Comparison of ENCODE assay signal across 9 cellular contexts in the genomic region with DNA sequence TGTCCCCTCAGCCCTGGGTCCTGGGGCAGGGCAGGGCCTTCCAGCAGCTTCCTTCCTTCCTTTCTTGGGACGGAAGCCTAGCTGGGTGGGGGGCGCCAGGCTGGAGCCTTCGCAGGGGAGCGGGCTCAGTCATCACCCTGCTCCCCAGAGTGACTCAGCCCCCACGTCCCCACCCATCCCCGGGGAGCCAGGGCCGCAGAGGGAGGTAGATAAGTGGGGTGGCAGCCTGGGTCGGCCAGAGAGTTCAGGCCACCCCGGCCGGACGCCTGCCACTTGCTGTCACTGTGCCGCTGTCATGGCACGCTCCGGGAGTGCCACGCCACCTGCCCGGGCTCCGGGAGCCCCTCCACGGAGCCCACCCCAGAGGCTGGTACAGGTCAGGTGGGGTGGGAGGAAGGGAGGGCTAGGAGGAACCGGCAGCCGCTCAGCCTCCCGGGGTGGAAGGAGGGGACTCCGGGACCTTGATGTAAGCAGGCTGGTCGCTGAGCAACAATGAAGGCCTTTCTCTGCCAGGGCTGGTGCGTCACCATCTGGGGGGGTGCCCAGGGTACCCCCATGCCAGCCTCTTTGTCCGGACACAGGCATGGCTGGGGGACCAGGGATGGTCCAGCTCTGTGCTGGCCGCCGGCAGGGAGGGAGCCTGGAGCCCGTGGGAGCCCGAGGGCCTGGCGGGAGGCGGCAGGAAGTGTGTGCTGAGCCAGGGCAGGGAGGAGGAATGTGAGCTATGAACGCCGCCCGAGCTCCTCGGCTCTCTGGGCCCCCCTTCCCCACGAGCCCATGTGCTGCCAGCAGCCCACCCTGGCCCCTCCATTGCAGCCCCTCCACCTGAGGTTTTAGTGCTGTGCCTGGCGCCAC. TPM values are rescaled to one million over a fixed set of nuclear protein-coding genes. Genes with fewer than 3 reads are reported as not detected.
DNase-seq lines count a peak whose midpoint lies in the region; ATAC-seq, FAIRE-seq and TF ChIP-seq lines count a peak whose summit lies in the region.
"Had no signal": no experiment of that assay in that cellular context is flagged by ENCODE, and none has a peak within 500 bp of the region (broad histone marks: within the 10 kb centered on the region; RNA-seq: fewer than 3 reads in every experiment).

No MANE protein-coding gene starts in this region.

- peak overlapping the region; percentile 21 for H3K9ac ChIP-seq in endothelial cell of umbilical vein (replicated peaks; ENCODE audit: extremely low read depth, insufficient read depth, low read length)
- H3K9ac ChIP-seq in muscle layer of colon (ENCODE audit: low read length) = peak overlapping the region; percentile 61
- H3K9ac ChIP-seq in Karpas-422 (ENCODE audit: low read length) = no peak overlapping the region

- H3K4me1 ChIP-seq in endothelial cell of umbilical vein (ENCODE audit: control insufficient read depth, extremely low read depth, insufficient read depth, low read length) = peaks cover 50% of the 10 kb centered on the region
- H3K4me1 ChIP-seq in muscle layer of colon (ENCODE audit: insufficient read depth, low read length) = peaks cover 48% of the 10 kb centered on the region
- H3K4me1 ChIP-seq in vagina = peaks cover 92% of the 10 kb centered on the region
- H3K4me1 ChIP-seq in Karpas-422 (ENCODE audit: low read length) = no peaks in the 10 kb centered on the region

- H3K27me3 ChIP-seq in endothelial cell of umbilical vein (ENCODE audit: control insufficient read depth in 2 of 2, insufficient read depth in 2 of 2, low read length in 2 of 2) (no peaks in the 10 kb centered on the region), muscle layer of colon (ENCODE audit: control insufficient read depth in 1 of 2, insufficient read depth in 2 of 2, low read length in 2 of 2) (no peaks in the 10 kb centered on the region), vagina (no peaks in the 10 kb centered on the region), Karpas-422 (ENCODE audit: low read length) (no peaks in the 10 kb centered on the region)

- H3K4me2 ChIP-seq in endothelial cell of umbilical vein (ENCODE audit: insufficient read depth, low read length) (peak overlapping the region; percentile 9), Karpas-422 (ENCODE audit: low read depth, low read length, poor library complexity, severe bottlenecking) (no peak overlapping the region)

- H4K20me1 ChIP-seq in endothelial cell of umbilical vein (replicated peaks; ENCODE audit: control insufficient read depth, extremely low read depth, insufficient read depth, low read length) (no peaks in the 10 kb centered on the region), Karpas-422 (ENCODE audit: insufficient read depth, low read depth, low read length) (no peaks in the 10 kb centered on the region)

- no peak for ATAC-seq in activated naive CD8-positive, alpha-beta T cell treated with anti-CD3 and anti-CD28 coated beads, Interleukin-2, amount 50 U/mL, for 24 hours
- ATAC-seq in GM19467 (IDR thresholded peaks at IDR 0.05; ENCODE audit: unreplicated experiment) = no peak
- ATAC-seq in GM21717 (IDR thresholded peaks at IDR 0.05; ENCODE audit: unreplicated experiment) = no peak

- TF ChIP-seq CTCF in endothelial cell of umbilical vein (IDR thresholded peaks at IDR 0.05; ENCODE audit: extremely low read depth in 1 of 2, insufficient read depth in 1 of 2, low read depth in 1 of 2, low read length in 2 of 2) (no peak), vagina (IDR thresholded peaks at IDR 0.05) (no peak)

- DNase-seq in activated naive CD8-positive, alpha-beta T cell treated with anti-CD3 and anti-CD28 coated beads for 36 hours = no peak
- no peak for DNase-seq in activated naive CD8-positive, alpha-beta T cell treated with anti-CD3 and anti-CD28 coated beads, Interleukin-2, amount 50 U/mL, for 24 hours
- DNase-seq in endothelial cell of umbilical vein (ENCODE audit: low read depth, low spot score) (peak; percentile 70), vagina (ENCODE audit: extremely low spot score in 2 of 2) (no peak), Karpas-422 (no peak)
- DNase-seq: SW 1271 had no signal

- peak overlapping the region; percentile 29 for H3K4me3 Mint-ChIP-seq in activated naive CD8-positive, alpha-beta T cell treated with anti-CD3 and anti-CD28 coated beads for 36 hours
- no peak overlapping the region for H3K4me3 Mint-ChIP-seq in activated naive CD8-positive, alpha-beta T cell treated with anti-CD3 and anti-CD28 coated beads, Interleukin-2, amount 50 U/mL, for 24 hours

- no peaks in the 10 kb centered on the region for H3K36me3 Mint-ChIP-seq in activated naive CD8-positive, alpha-beta T cell treated with anti-CD3 and anti-CD28 coated beads for 36 hours
- no peaks in the 10 kb centered on the region for H3K36me3 Mint-ChIP-seq in activated naive CD8-positive, alpha-beta T cell treated with anti-CD3 and anti-CD28 coated beads, Interleukin-2, amount 50 U/mL, for 24 hours (ENCODE audit: low read depth)

- no peak overlapping the region for H3K27ac Mint-ChIP-seq in activated naive CD8-positive, alpha-beta T cell treated with anti-CD3 and anti-CD28 coated beads for 36 hours
- H3K27ac Mint-ChIP-seq in activated naive CD8-positive, alpha-beta T cell treated with anti-CD3 and anti-CD28 coated beads, Interleukin-2, amount 50 U/mL, for 24 hours = no peak overlapping the region

- H3K36me3 ChIP-seq in endothelial cell of umbilical vein (ENCODE audit: control insufficient read depth in 2 of 2, extremely low read depth in 1 of 2, insufficient read depth in 2 of 2, low read length in 2 of 2) (peaks cover 0 to 10% of the 10 kb centered on the region in 2 experiments), muscle layer of colon (ENCODE audit: insufficient read depth, low read length) (no peaks in the 10 kb centered on the region), vagina (no peaks in the 10 kb centered on the region), Karpas-422 (ENCODE audit: insufficient read depth, low read length) (no peaks in the 10 kb centered on the region)

- no peaks in the 10 kb centered on the region for H3K9me1 ChIP-seq in endothelial cell of umbilical vein (replicated peaks; ENCODE audit: control insufficient read depth, extremely low read depth, insufficient read depth, low read length)

- no peaks in the 10 kb centered on the region for H3K9me2 ChIP-seq in Karpas-422 (replicated peaks; ENCODE audit: insufficient read depth, low read length)

- peak overlapping the region; percentile 25 for H2AFZ ChIP-seq in endothelial cell of umbilical vein (ENCODE audit: low read depth, low read length)
- H2AFZ ChIP-seq in Karpas-422 (ENCODE audit: low read length) = no peak overlapping the region

- peak overlapping the region in 1 of 3 experiments; percentile 15 for H3K4me3 ChIP-seq in endothelial cell of umbilical vein (replicated peaks in 1 of 3; ENCODE audit: insufficient read depth in 1 of 3, low read depth in 1 of 3, low read length in 3 of 3)
- H3K4me3 ChIP-seq in muscle layer of colon (ENCODE audit: low read depth in 1 of 2, low read length in 2 of 2) = peak overlapping the region; percentile 30 to 64
- peak overlapping the region; percentile 35 to 41 for H3K4me3 ChIP-seq in vagina
- H3K4me3 ChIP-seq in Karpas-422 (ENCODE audit: low read length) = no peak overlapping the region

- TF ChIP-seq POLR2A in endothelial cell of umbilical vein (IDR thresholded peaks at IDR 0.05; ENCODE audit: low read depth, low read length) = peak; percentile 35
- TF ChIP-seq POLR2A in vagina (IDR thresholded peaks at IDR 0.05) = no peak

- dilution Hi-C loops in endothelial cell of umbilical vein (cut with MboI; ENCODE audit: extremely low pct_ligation_motif_present, low sequenced_read_pairs) = loop anchor here (25.0 kb wide), 1 partner anchor 129 kb away; the partner anchor contains the start of gene TRAF7

- CTCF ChIA-PET in endothelial cell of umbilical vein (lab: Charles Lee) = interaction anchor here (1.6 to 3.6 kb wide), 4 partner anchors 10 to 23 kb away, joined by 4 to 21 read pairs (median 16); partner anchors contain the start of genes NTHL1 and TSC2

- H3K27ac ChIP-seq in endothelial cell of umbilical vein (ENCODE audit: insufficient read depth, low read depth, low read length) = peak overlapping the region; percentile 77
- peak overlapping the region; percentile 86 for H3K27ac ChIP-seq in muscle layer of colon (ENCODE audit: low read depth, low read length)
- H3K27ac ChIP-seq in vagina = peak overlapping the region; percentile 89
- H3K27ac ChIP-seq in Karpas-422 (ENCODE audit: low read length) = no peak overlapping the region

- H3K9me3 Mint-ChIP-seq in activated naive CD8-positive, alpha-beta T cell treated with anti-CD3 and anti-CD28 coated beads for 36 hours = no peaks in the 10 kb centered on the region
- H3K9me3 Mint-ChIP-seq in activated naive CD8-positive, alpha-beta T cell treated with anti-CD3 and anti-CD28 coated beads, Interleukin-2, amount 50 U/mL, for 24 hours = no peaks in the 10 kb centered on the region

- intact Hi-C loops in endothelial cell of umbilical vein (cut with micrococcal nuclease) (loop anchor here (1.0 kb wide), 1 partner anchor 14 kb away; the partner anchor contains the start of genes NTHL1 and TSC2), vagina (cut with DNase I) (no loop called here)

- no peaks in the 10 kb centered on the region for H3K9me3 ChIP-seq in endothelial cell of umbilical vein (replicated peaks; ENCODE audit: control insufficient read depth, insufficient read depth, low read length)
- no peaks in the 10 kb centered on the region for H3K9me3 ChIP-seq in muscle layer of colon (ENCODE audit: low read length)
- H3K9me3 ChIP-seq in vagina = no peaks in the 10 kb centered on the region
- no peaks in the 10 kb centered on the region for H3K9me3 ChIP-seq in Karpas-422 (ENCODE audit: low read length)

- no TSS peak for BruUV-seq in endothelial cell of umbilical vein (replicated peaks; lab: Mats Ljungman, UMichigan)

- no peaks in the 10 kb centered on the region for H3K4me1 Mint-ChIP-seq in activated naive CD8-positive, alpha-beta T cell treated with anti-CD3 and anti-CD28 coated beads for 36 hours
- no peaks in the 10 kb centered on the region for H3K4me1 Mint-ChIP-seq in activated naive CD8-positive, alpha-beta T cell treated with anti-CD3 and anti-CD28 coated beads, Interleukin-2, amount 50 U/mL, for 24 hours

- peak; percentile 85 for FAIRE-seq in endothelial cell of umbilical vein (lab: Jason Lieb, UNC)

- POLR2A ChIA-PET in endothelial cell of umbilical vein (lab: Charles Lee) = interaction anchor here (1.2 kb wide), 1 partner anchor 122 kb away, joined by 4 read pairs; the partner anchor contains the start of gene TRAF7

- H3K79me2 ChIP-seq in endothelial cell of umbilical vein (ENCODE audit: control insufficient read depth, insufficient read depth, low read length) = peaks cover 17% of the 10 kb centered on the region
- H3K79me2 ChIP-seq in Karpas-422 (ENCODE audit: low read length) = no peaks in the 10 kb centered on the region

- H3K27me3 Mint-ChIP-seq in activated naive CD8-positive, alpha-beta T cell treated with anti-CD3 and anti-CD28 coated beads for 36 hours = no peaks in the 10 kb centered on the region
- no peaks in the 10 kb centered on the region for H3K27me3 Mint-ChIP-seq in activated naive CD8-positive, alpha-beta T cell treated with anti-CD3 and anti-CD28 coated beads, Interleukin-2, amount 50 U/mL, for 24 hours

RNA-seq across cellular contexts. Expression of gene NHERF2, which starts 6.6 kb away (rescaled TPM):
- total RNA-seq in activated naive CD8-positive, alpha-beta T cell treated with anti-CD3 and anti-CD28 coated beads for 36 hours = 1 to 10 TPM; 2.4 to 3.7 TPM
- total RNA-seq in endothelial cell of umbilical vein (71.2 and 77.7 TPM in 2 replicates), vagina (44.7 TPM)
- polyA plus RNA-seq in endothelial cell of umbilical vein = 65.2 and 84.5 TPM in 2 replicates
- 58.9 and 90.9 TPM in 2 replicates for polyA plus RNA-seq in endothelial cell of umbilical vein (2011; cell fraction: cytosol; rRNA removed)
- polyA plus RNA-seq in endothelial cell of umbilical vein (2011; cell fraction: nucleus; rRNA removed) = 39.6 and 43.1 TPM in 2 replicates
- polyA plus RNA-seq in endothelial cell of umbilical vein (2012) = 52.8 and 76.0 TPM in 2 replicates
- 15.6 and 18.8 TPM in 2 replicates for polyA minus RNA-seq in endothelial cell of umbilical vein
- 14.8 TPM for polyA minus RNA-seq in endothelial cell of umbilical vein (2011; cell fraction: cytosol; rRNA and poly(A)+ RNA removed)
- polyA minus RNA-seq in endothelial cell of umbilical vein (2011; cell fraction: nucleus; rRNA and poly(A)+ RNA removed) = 5.5 and 15.8 TPM in 2 replicates
- total RNA-seq in Karpas-422 (2014; rRNA removed; shearing (Covaris generic); ENCODE audit: low replicate concordance) = not detected in 2 replicates

RNA-seq across cellular contexts. Expression of gene NPW, which starts 13.7 kb away (rescaled TPM):
- 10 to 100 TPM; 29.1 to 34.2 TPM for total RNA-seq in activated naive CD8-positive, alpha-beta T cell treated with anti-CD3 and anti-CD28 coated beads for 36 hours
- total RNA-seq in endothelial cell of umbilical vein (3.3 and 3.9 TPM in 2 replicates), vagina (not detected)
- 0.84 and 1.8 TPM in 2 replicates for polyA plus RNA-seq in endothelial cell of umbilical vein
- polyA plus RNA-seq in endothelial cell of umbilical vein (2011; cell fraction: cytosol; rRNA removed) = 0.52 and 1.2 TPM in 2 replicates
- polyA plus RNA-seq in endothelial cell of umbilical vein (2011; cell fraction: nucleus; rRNA removed) = 0.25 and 0.93 TPM in 2 replicates
- 1.4 and 6.4 TPM in 2 replicates for polyA plus RNA-seq in endothelial cell of umbilical vein (2012)
- not detected in 2 replicates for polyA minus RNA-seq in endothelial cell of umbilical vein
- polyA minus RNA-seq in endothelial cell of umbilical vein (2011; cell fraction: cytosol; rRNA and poly(A)+ RNA removed) = 2.8 TPM
- not detected in 2 replicates for polyA minus RNA-seq in endothelial cell of umbilical vein (2011; cell fraction: nucleus; rRNA and poly(A)+ RNA removed)
- total RNA-seq in Karpas-422 (2014; rRNA removed; shearing (Covaris generic); ENCODE audit: low replicate concordance) = 3.0 TPM in 1 of 2 replicates, not detected in the other

RNA-seq across cellular contexts. Expression of gene NTHL1, which starts 14.3 kb away (rescaled TPM):
- 10 to 100 TPM; 30.6 to 32.0 TPM for total RNA-seq in activated naive CD8-positive, alpha-beta T cell treated with anti-CD3 and anti-CD28 coated beads for 36 hours
- total RNA-seq in endothelial cell of umbilical vein = 35.3 and 39.8 TPM in 2 replicates
- polyA plus RNA-seq in endothelial cell of umbilical vein = 65.8 and 77.9 TPM in 2 replicates
- polyA plus RNA-seq in endothelial cell of umbilical vein (2011; cell fraction: cytosol; rRNA removed) = 37.7 and 43.7 TPM in 2 replicates
- polyA plus RNA-seq in endothelial cell of umbilical vein (2011; cell fraction: nucleus; rRNA removed) = 25.9 and 27.0 TPM in 2 replicates
- 23.6 and 24.8 TPM in 2 replicates for polyA plus RNA-seq in endothelial cell of umbilical vein (2012)
- 12.8 and 14.7 TPM in 2 replicates for polyA minus RNA-seq in endothelial cell of umbilical vein
- polyA minus RNA-seq in endothelial cell of umbilical vein (2011; cell fraction: cytosol; rRNA and poly(A)+ RNA removed) = 38.5 TPM
- 3.6 and 5.4 TPM in 2 replicates for polyA minus RNA-seq in endothelial cell of umbilical vein (2011; cell fraction: nucleus; rRNA and poly(A)+ RNA removed)
- total RNA-seq in vagina = 28.5 TPM
- total RNA-seq in Karpas-422 (2014; rRNA removed; shearing (Covaris generic); ENCODE audit: low replicate concordance) = 23.2 and 52.2 TPM in 2 replicates

RNA-seq across cellular contexts. Expression of gene TSC2, which starts 14.5 kb away (rescaled TPM):
- total RNA-seq in activated naive CD8-positive, alpha-beta T cell treated with anti-CD3 and anti-CD28 coated beads for 36 hours = 10 to 100 TPM; 52.3 to 57.5 TPM
- total RNA-seq in endothelial cell of umbilical vein (144 TPM in 2 replicates), vagina (78.6 TPM)
- polyA plus RNA-seq in endothelial cell of umbilical vein = 87.9 and 116 TPM in 2 replicates
- 57.9 and 64.6 TPM in 2 replicates for polyA plus RNA-seq in endothelial cell of umbilical vein (2011; cell fraction: cytosol; rRNA removed)
- 290 and 403 TPM in 2 replicates for polyA plus RNA-seq in endothelial cell of umbilical vein (2011; cell fraction: nucleus; rRNA removed)
- polyA plus RNA-seq in endothelial cell of umbilical vein (2012) = 86.6 and 96.4 TPM in 2 replicates
- polyA minus RNA-seq in endothelial cell of umbilical vein = 130 and 144 TPM in 2 replicates
- 50.8 TPM for polyA minus RNA-seq in endothelial cell of umbilical vein (2011; cell fraction: cytosol; rRNA and poly(A)+ RNA removed)
- polyA minus RNA-seq in endothelial cell of umbilical vein (2011; cell fraction: nucleus; rRNA and poly(A)+ RNA removed) = 109 and 176 TPM in 2 replicates
- total RNA-seq in Karpas-422 (2014; rRNA removed; shearing (Covaris generic); ENCODE audit: low replicate concordance) = 33.3 and 64.5 TPM in 2 replicates

RNA-seq across cellular contexts. Expression of gene ZNF598, which starts 23.7 kb away (rescaled TPM):
- total RNA-seq in activated naive CD8-positive, alpha-beta T cell treated with anti-CD3 and anti-CD28 coated beads for 36 hours = 10 to 100 TPM; 98.3 to 99.8 TPM
- total RNA-seq in endothelial cell of umbilical vein = 60.5 and 67.0 TPM in 2 replicates
- polyA plus RNA-seq in endothelial cell of umbilical vein = 43.3 TPM in 2 replicates
- polyA plus RNA-seq in endothelial cell of umbilical vein (2011; cell fraction: cytosol; rRNA removed) = 32.2 and 43.0 TPM in 2 replicates
- polyA plus RNA-seq in endothelial cell of umbilical vein (2011; cell fraction: nucleus; rRNA removed) = 96.3 and 100.0 TPM in 2 replicates
- 25.3 and 32.2 TPM in 2 replicates for polyA plus RNA-seq in endothelial cell of umbilical vein (2012)
- 14.8 and 20.7 TPM in 2 replicates for polyA minus RNA-seq in endothelial cell of umbilical vein
- 70.3 TPM for polyA minus RNA-seq in endothelial cell of umbilical vein (2011; cell fraction: cytosol; rRNA and poly(A)+ RNA removed)
- 13.4 and 28.0 TPM in 2 replicates for polyA minus RNA-seq in endothelial cell of umbilical vein (2011; cell fraction: nucleus; rRNA and poly(A)+ RNA removed)
- total RNA-seq in vagina = 51.8 TPM
- total RNA-seq in Karpas-422 (2014; rRNA removed; shearing (Covaris generic); ENCODE audit: low replicate concordance) = 12.6 and 20.5 TPM in 2 replicates
